8 cellular contexts compared by ENCODE assay signal in the genomic region with DNA sequence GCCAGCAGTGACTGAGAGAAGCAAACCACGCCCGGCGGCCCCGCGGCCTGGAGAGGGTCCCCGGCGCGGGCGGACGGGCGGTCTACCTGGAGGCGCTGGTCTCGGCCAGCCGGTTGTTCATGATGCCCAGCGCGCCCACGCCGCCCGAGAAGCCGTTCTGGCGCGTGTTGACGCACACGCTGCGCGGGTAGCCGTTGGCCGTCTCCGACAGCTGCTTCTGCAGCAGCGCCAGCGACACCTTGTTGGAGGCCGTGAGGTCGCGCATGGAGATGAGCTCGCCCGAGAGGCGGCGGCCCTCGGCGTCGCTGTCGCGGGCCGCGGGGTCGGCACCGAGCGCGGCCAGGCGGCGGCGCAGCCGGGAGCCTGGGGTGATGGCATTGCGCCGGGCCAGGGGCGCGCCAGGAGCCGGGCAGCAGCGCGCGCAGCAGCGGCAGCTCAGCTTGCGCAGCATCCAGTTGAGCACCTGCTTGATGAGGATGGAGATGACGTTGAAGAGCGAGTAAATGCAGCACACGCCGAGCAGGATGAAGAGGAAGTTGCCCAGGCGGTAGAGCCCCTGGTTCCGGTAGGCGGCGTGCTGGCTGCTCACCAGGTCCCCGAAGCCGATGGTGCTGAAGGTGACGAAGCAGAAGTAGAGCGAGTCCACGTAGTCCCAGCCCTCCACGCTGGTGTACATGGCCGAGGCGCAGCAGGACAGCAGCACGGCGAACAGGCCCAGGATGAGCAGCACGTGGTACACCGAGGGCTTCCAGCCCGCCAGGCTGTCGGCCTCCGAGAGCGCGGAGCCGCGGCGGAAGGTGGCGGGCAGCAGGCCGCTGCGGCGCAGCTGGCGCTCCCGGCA. TPM values are rescaled to one million over a fixed set of nuclear protein-coding genes. Genes with fewer than 3 reads are reported as not detected.
DNase-seq lines count a peak whose midpoint lies in the region; ATAC-seq lines count a peak whose summit lies in the region.

No MANE protein-coding gene starts in this region.

- DNase-seq in NCI-H82 (lab: John Stamatoyannopoulos, UW), result peak; percentile 65
- no peak for DNase-seq in NCI-H82 treated with DMSO at 0.1 percent for 48 hours (lab: John Stamatoyannopoulos, UW; ENCODE audit: unreplicated experiment)
- DNase-seq in NCI-H2196 (lab: John Stamatoyannopoulos, UW; ENCODE audit: unreplicated experiment), result peak; percentile 87
- DNase-seq in activated CD4-positive, alpha-beta T cell treated with anti-CD3 and anti-CD28 coated beads for 48 hours, result peak; percentile 80
- peak; percentile 54 to 66 for DNase-seq in lung microvascular endothelial cell (ENCODE audit: low read depth in 2 of 2)
- DNase-seq in stimulated activated CD8-positive, alpha-beta memory T cell treated with anti-CD3 and anti-CD28 coated beads, Interleukin-4, amount 100 ng/mL, for 1 hour (ENCODE audit: low read depth in 2 of 2, low spot score in 1 of 2), result peak; percentile 33 to 47

- ATAC-seq in HG03060 (IDR thresholded peaks at IDR 0.05; ENCODE audit: low read depth, unreplicated experiment), result peak; percentile 54

- H3K27ac ChIP-seq in cingulate gyrus (ENCODE audit: low read depth, low read length), result peak overlapping the region; percentile 81

RNA-seq across cellular contexts. Expression of gene KCNK12, which starts 49.7 kb away (rescaled TPM):
- not detected in 2 replicates for total RNA-seq in lung microvascular endothelial cell
